9 cellular contexts compared by ENCODE assay signal in genomic region chr14:73462815-73463214, GRCh38. TPM values are rescaled to one million over a fixed set of nuclear protein-coding genes. Genes with fewer than 3 reads are reported as not detected.
DNase-seq lines count a peak whose midpoint lies in the region; ATAC-seq and TF ChIP-seq lines count a peak whose summit lies in the region.
"Had no signal": no experiment of that assay in that cellular context is flagged by ENCODE, and none has a peak within 500 bp of the region (broad histone marks: within the 10 kb centered on the region; RNA-seq: fewer than 3 reads in every experiment).

No MANE protein-coding gene starts in this region.

- H3K4me1 ChIP-seq in BLaER1 treated with 17β-estradiol and CSF1 and Interleukin-3, amounts not matched to agents 10 nM and 100 nM = peaks cover 36 to 90% (median 88%) of the 10 kb centered on the region in 10 experiments
- H3K4me1 ChIP-seq in esophagus (ENCODE audit: control insufficient read depth in 2 of 2, insufficient read depth in 2 of 2, low read length in 1 of 2) (no peaks in the 10 kb centered on the region), osteoblast (ENCODE audit: insufficient read depth, low read length) (peaks cover 88% of the 10 kb centered on the region)

- peaks cover 0 to 3% (median 0%) of the 10 kb centered on the region in 11 experiments; a peak in 6 of 22 replicates for H4K20me1 ChIP-seq in BLaER1 treated with 17β-estradiol and CSF1 and Interleukin-3, amounts not matched to agents 10 nM and 100 nM
- H4K20me1 ChIP-seq in osteoblast (ENCODE audit: insufficient read depth, low read length) = no peaks in the 10 kb centered on the region

- WGBS in esophagus, 2 donors = 45 to 57% methylated on average over 4 of the region's 4 CpGs

- peak overlapping the region; percentile 28 to 88 (median 81); a peak in 20 of 22 replicates for H3K27ac ChIP-seq in BLaER1 treated with 17β-estradiol and CSF1 and Interleukin-3, amounts not matched to agents 10 nM and 100 nM
- H3K27ac ChIP-seq in esophagus (ENCODE audit: low read depth in 2 of 2, low read length in 1 of 2) (peak overlapping the region; percentile 30), osteoblast (ENCODE audit: low read depth, low read length) (peak overlapping the region; percentile 88)
- H3K27ac ChIP-seq: SJCRH30 had no signal

- H3K4me2 ChIP-seq in BLaER1 treated with 17β-estradiol and CSF1 and Interleukin-3, amounts not matched to agents 10 nM and 100 nM = peak overlapping the region in 9 of 11 experiments; percentile 39 to 97 (median 89); a peak in 17 of 22 replicates
- H3K4me2 ChIP-seq in osteoblast (ENCODE audit: insufficient read depth, low read length) = peak overlapping the region; percentile 89

- no peak for TF ChIP-seq CTCF in osteoblast (IDR thresholded peaks at IDR 0.05; ENCODE audit: extremely low read depth, low read depth, low read length)

- H3K36me3 ChIP-seq in BLaER1 treated with 17β-estradiol and CSF1 and Interleukin-3, amounts not matched to agents 10 nM and 100 nM = no peaks in the 10 kb centered on the region
- H3K36me3 ChIP-seq in esophagus (ENCODE audit: control insufficient read depth in 2 of 2, insufficient read depth in 2 of 2, low read length in 1 of 2) (no peaks in the 10 kb centered on the region), osteoblast (ENCODE audit: insufficient read depth, low read length) (no peaks in the 10 kb centered on the region)
- H3K36me3 ChIP-seq: SJCRH30 had no signal

- H3K9me3 ChIP-seq in BLaER1 treated with 17β-estradiol and CSF1 and Interleukin-3, amounts not matched to agents 10 nM and 100 nM (replicated peaks in 1 of 11) = no peaks in the 10 kb centered on the region; a peak in 1 of 22 replicates
- no peaks in the 10 kb centered on the region for H3K9me3 ChIP-seq in esophagus (ENCODE audit: control insufficient read depth in 2 of 2, insufficient read depth in 1 of 2, low read depth in 1 of 2, low read length in 1 of 2)
- no peaks in the 10 kb centered on the region for H3K9me3 ChIP-seq in osteoblast (ENCODE audit: low read depth, low read length)
- H3K9me3 ChIP-seq: SJCRH30 had no signal

- H3K4me3 ChIP-seq in BLaER1 treated with 17β-estradiol and CSF1 and Interleukin-3, amounts not matched to agents 10 nM and 100 nM = peak overlapping the region in 6 of 10 experiments; percentile 35 to 97 (median 57); a peak in 13 of 20 replicates
- H3K4me3 ChIP-seq in esophagus (ENCODE audit: low read depth in 1 of 2, low read length in 2 of 2) (no peak overlapping the region), osteoblast (ENCODE audit: insufficient read depth, low read length) (peak overlapping the region; percentile 59)

- peak overlapping the region in 9 of 11 experiments; percentile 12 to 80 (median 76); a peak in 16 of 22 replicates for H3K9ac ChIP-seq in BLaER1 treated with 17β-estradiol and CSF1 and Interleukin-3, amounts not matched to agents 10 nM and 100 nM

- peaks cover 14% of the 10 kb centered on the region for H3K79me2 ChIP-seq in osteoblast (ENCODE audit: insufficient read depth, low read length)

- H3K27me3 ChIP-seq in BLaER1 treated with 17β-estradiol and CSF1 and Interleukin-3, amounts not matched to agents 10 nM and 100 nM = no peaks in the 10 kb centered on the region
- H3K27me3 ChIP-seq in esophagus (ENCODE audit: control insufficient read depth in 1 of 2, insufficient read depth in 2 of 2, low read length in 2 of 2) = no peaks in the 10 kb centered on the region
- no peaks in the 10 kb centered on the region for H3K27me3 ChIP-seq in osteoblast (ENCODE audit: insufficient read depth, low read length)
- H3K27me3 ChIP-seq: SJCRH30 had no signal

- peak; percentile 61 for DNase-seq in NCI-H526 treated with DMSO at 0.1 percent for 48 hours (lab: John Stamatoyannopoulos, UW)
- no peak for DNase-seq in osteoblast (ENCODE audit: insufficient read length, low spot score, missing footprints)
- DNase-seq in NCI-H1930 (lab: John Stamatoyannopoulos, UW) = no peak
- no peak for DNase-seq in NCI-H1048 (lab: John Stamatoyannopoulos, UW)
- no peak for DNase-seq in HCEC 1CT

- no peak for ATAC-seq in GM21526 (IDR thresholded peaks at IDR 0.05; ENCODE audit: low FRiP score, unreplicated experiment)

- H2AFZ ChIP-seq in osteoblast (ENCODE audit: low read length) = no peak overlapping the region

RNA-seq across cellular contexts. Expression of gene NUMB, which starts 4.5 kb away (rescaled TPM):
- 10 to 100 TPM; 26.9 to 34.8 TPM for polyA plus RNA-seq in esophagus
- total RNA-seq in osteoblast = 52.5 and 55.7 TPM in 2 replicates

RNA-seq across cellular contexts. Expression of gene RIOX1, which starts 27.9 kb away (rescaled TPM):
- 1 to 10 TPM; 4.9 to 6.6 TPM for polyA plus RNA-seq in esophagus
- 19.2 and 21.7 TPM in 2 replicates for total RNA-seq in osteoblast

Comparison
In these comparisons a context has a peak if more than half of its experiments do, and no peak if none do; other contexts are left out.
1. H3K27ac ChIP-seq: peak in every context shown above with its lines; median percentile 88 in osteoblast; 81 in BLaER1 treated with 17β-estradiol and CSF1 and Interleukin-3, amounts not matched to agents 10 nM and 100 nM; 30 in esophagus.
2. H3K4me3 ChIP-seq: peak in BLaER1 treated with 17β-estradiol and CSF1 and Interleukin-3, amounts not matched to agents 10 nM and 100 nM (6 of 10) and osteoblast (single experiment); none in esophagus (0 of 2).